16 cellular contexts compared by ENCODE assay signal in genomic region chr17:59815965-59816364, GRCh38.
DNase-seq lines count a peak whose midpoint lies in the region; ATAC-seq and TF ChIP-seq lines count a peak whose summit lies in the region.
"Had no signal": no experiment of that assay in that cellular context is flagged by ENCODE, and none has a peak within 500 bp of the region (broad histone marks: within the 10 kb centered on the region; RNA-seq: fewer than 3 reads in every experiment).

No MANE protein-coding gene starts in this region.

- ATAC-seq in activated naive CD4-positive, alpha-beta T cell treated with anti-CD3 and anti-CD28 coated beads, Interleukin-2, amount 50 U/mL, for 72 hours: no peak
- no peak for ATAC-seq in GM18502 (IDR thresholded peaks at IDR 0.05; ENCODE audit: poor library complexity, unreplicated experiment)
- ATAC-seq in GM21423 (IDR thresholded peaks at IDR 0.05; ENCODE audit: unreplicated experiment): no peak

- peaks cover 0 to 16% (median 7%) of the 10 kb centered on the region in 4 donors for H3K4me1 ChIP-seq in tibial nerve
- H3K4me1 ChIP-seq: prostate gland had no signal

- peaks cover 22 to 49% of the 10 kb centered on the region in 2 donors for H3K36me3 Mint-ChIP-seq in activated naive CD4-positive, alpha-beta T cell treated with anti-CD3 and anti-CD28 coated beads, Interleukin-2, amount 50 U/mL, for 72 hours

- H3K4me3 ChIP-seq in fibroblast of villous mesenchyme (ENCODE audit: low read depth, low read length) (no peak overlapping the region), tibial nerve (no peak overlapping the region)
- H3K4me3 ChIP-seq: prostate gland had no signal

- TF ChIP-seq EP300 in tibial nerve (IDR thresholded peaks at IDR 0.05): no peak

- peaks cover 0 to 33% (median 0%) of the 10 kb centered on the region in 3 donors for H3K36me3 ChIP-seq in tibial nerve
- H3K36me3 ChIP-seq: prostate gland had no signal

- DNase-seq in activated naive CD4-positive, alpha-beta T cell treated with anti-CD3 and anti-CD28 coated beads, Interleukin-2, amount 50 U/mL, for 72 hours (ENCODE audit: low spot score in 2 of 2): no peak
- DNase-seq in activated naive CD4-positive, alpha-beta T cell treated with Interleukin-2 at 50 U/mL for 16 hours: no peak
- DNase-seq in amniotic epithelial cell (ENCODE audit: low read depth) (peak; percentile 80), fibroblast of villous mesenchyme (ENCODE audit: low read depth) (peak; percentile 85), tibial nerve (ENCODE audit: low spot score in 2 of 2) (no peak), mesenteric fat pad (ENCODE audit: low spot score) (no peak)
- DNase-seq: hypothalamus, naive B cell, NCI-H146, NCI-H446 treated with DMSO at 0.1 percent for 48 hours had no signal

- H3K27ac ChIP-seq in tibial nerve: peak overlapping the region in 3 of 4 donors; percentile 57 to 83 (median 75)
- H3K27ac ChIP-seq: HL-60, prostate gland, VCaP had no signal

- no peak for TF ChIP-seq CTCF in fibroblast of villous mesenchyme (IDR thresholded peaks at IDR 0.05; ENCODE audit: insufficient read depth, low read depth, low read length)
- TF ChIP-seq CTCF in tibial nerve (IDR thresholded peaks at IDR 0.05): no peak

- H3K9me3 Mint-ChIP-seq in activated naive CD4-positive, alpha-beta T cell treated with anti-CD3 and anti-CD28 coated beads, Interleukin-2, amount 50 U/mL, for 72 hours: peaks cover 0 to 3% of the 10 kb centered on the region in 2 donors
- H3K9me3 Mint-ChIP-seq: naive B cell had no signal

- WGBS in tibial nerve, 2 donors: 60 to 64% methylated on average over 1 of the region's 1 CpG

- no peak for TF ChIP-seq POLR2A in tibial nerve (IDR thresholded peaks at IDR 0.05)

- H3K27ac Mint-ChIP-seq in activated naive CD4-positive, alpha-beta T cell treated with anti-CD3 and anti-CD28 coated beads, Interleukin-2, amount 50 U/mL, for 72 hours: peak overlapping the region; percentile 55 to 85
- H3K27ac Mint-ChIP-seq: activated naive CD8-positive, alpha-beta T cell had no signal

- H3K27me3 ChIP-seq in tibial nerve: no peaks in the 10 kb centered on the region

- no peaks in the 10 kb centered on the region for H3K9me3 ChIP-seq in tibial nerve
- H3K9me3 ChIP-seq: prostate gland had no signal

Comparison
In these comparisons a context has a peak if more than half of its experiments do, and no peak if none do; other contexts are left out.
1. DNase-seq: peak in amniotic epithelial cell (single experiment) and fibroblast of villous mesenchyme (single experiment); none in activated naive CD4-positive, alpha-beta T cell treated with anti-CD3 and anti-CD28 coated beads, Interleukin-2, amount 50 U/mL, for 72 hours (0 of 2), activated naive CD4-positive, alpha-beta T cell treated with Interleukin-2 at 50 U/mL for 16 hours (single experiment), tibial nerve (0 of 2) and mesenteric fat pad (single experiment).